In genomic region chr15:89003865-89004725, GRCh38 we compare ENCODE assay signal across 8 cellular contexts.
DNase-seq lines count a peak whose midpoint lies in the region; TF ChIP-seq lines count a peak whose summit lies in the region.

No MANE protein-coding gene starts in this region.

- no peaks in the 10 kb centered on the region for H3K36me3 ChIP-seq in Karpas-422 (ENCODE audit: insufficient read depth, low read length)
- H3K36me3 ChIP-seq in transverse colon = no peaks in the 10 kb centered on the region

- H3K4me3 ChIP-seq in Karpas-422 (ENCODE audit: low read length) = no peak overlapping the region
- H3K4me3 ChIP-seq in dorsolateral prefrontal cortex = no peak overlapping the region
- H3K4me3 ChIP-seq in transverse colon = no peak overlapping the region

- H3K4me3 Mint-ChIP-seq in nephron = no peak overlapping the region

- H3K9me3 ChIP-seq in Karpas-422 (ENCODE audit: low read length) = no peaks in the 10 kb centered on the region
- no peaks in the 10 kb centered on the region for H3K9me3 ChIP-seq in transverse colon

- no peak overlapping the region for H3K9ac ChIP-seq in Karpas-422 (ENCODE audit: low read length)

- intact Hi-C loops in dorsolateral prefrontal cortex (cut with DNase I) (loop anchor here in 1 of 2 donors (2.0 kb wide), 1 partner anchor 97 kb away; no protein-coding TSS in a partner anchor), transverse colon (cut with DNase I; ENCODE audit: low total_unique reads) (no loop called here)

- 70 to 73% methylated on average over 2 to 11 of the region's 11 CpGs for WGBS in transverse colon (ENCODE audit: low coverage in 1 of 2), 2 donors

- H3K27me3 ChIP-seq in Karpas-422 (ENCODE audit: low read length) (no peaks in the 10 kb centered on the region), dorsolateral prefrontal cortex (peaks cover 0 to 4% (median 0%) of the 10 kb centered on the region in 45 donors), transverse colon (no peaks in the 10 kb centered on the region)

- H3K4me1 ChIP-seq in Karpas-422 (ENCODE audit: low read length) (no peaks in the 10 kb centered on the region), transverse colon (peaks cover 0 to 6% (median 0%) of the 10 kb centered on the region in 4 donors)

- H3K4me1 Mint-ChIP-seq in nephron = peaks cover 12% of the 10 kb centered on the region

- no peaks in the 10 kb centered on the region for H3K9me3 Mint-ChIP-seq in nephron

- no peaks in the 10 kb centered on the region for H3K36me3 Mint-ChIP-seq in nephron (ENCODE audit: low read depth)

- no peak overlapping the region for H3K27ac ChIP-seq in Karpas-422 (ENCODE audit: low read length)
- H3K27ac ChIP-seq in dorsolateral prefrontal cortex = no peak overlapping the region
- no peak overlapping the region for H3K27ac ChIP-seq in transverse colon

- DNase-seq in EL (peak; percentile 35), Karpas-422 (peak; percentile 69), dorsolateral prefrontal cortex (peak in 1 of 10 donors; percentile 35), activated gamma-delta T cell (lab: John Stamatoyannopoulos, UW) (no peak), RPMI8226 (no peak), cortex of kidney (lab: John Stamatoyannopoulos, UW) (no peak), transverse colon (no peak)

- H2AFZ ChIP-seq in Karpas-422 (ENCODE audit: low read length) = no peak overlapping the region; the same call in 1 of the 2 replicates

- TF ChIP-seq CTCF in dorsolateral prefrontal cortex (IDR thresholded peaks at IDR 0.05 in 54 of 56, conservative IDR thresholded peaks at IDR 0.05 in 2 of 56; ENCODE audit: low read depth in 1 of 56, partially characterized antibody in 56 of 56) = peak in 44 of 56 donors; percentile 9 to 64 (median 38)
- TF ChIP-seq CTCF in nephron (IDR thresholded peaks at IDR 0.05; ENCODE audit: unreplicated experiment in 3 of 3) = peak; percentile 38 to 52 (median 45)
- no peak for TF ChIP-seq CTCF in transverse colon (IDR thresholded peaks at IDR 0.05)

- no peaks in the 10 kb centered on the region for H3K79me2 ChIP-seq in Karpas-422 (ENCODE audit: low read length)

- H3K4me2 ChIP-seq in Karpas-422 (ENCODE audit: low read depth, low read length, poor library complexity, severe bottlenecking) = no peak overlapping the region

- TF ChIP-seq EP300 in transverse colon (IDR thresholded peaks at IDR 0.05; ENCODE audit: low read depth) = no peak

- no peak for TF ChIP-seq POLR2A in transverse colon (IDR thresholded peaks at IDR 0.05)

- H4K20me1 ChIP-seq in Karpas-422 (ENCODE audit: insufficient read depth, low read depth, low read length) = no peaks in the 10 kb centered on the region

- in situ Hi-C loops in transverse colon (cut with MboI; ENCODE audit: low pct_ligation_motif_present in 1 of 4, low pct_unique_long_range_greater_than_20kb in 1 of 4, low sequenced_read_pairs in 3 of 4) = no loop called here

- H3K27ac Mint-ChIP-seq in nephron = no peak overlapping the region

- H3K9me2 ChIP-seq in Karpas-422 (replicated peaks; ENCODE audit: insufficient read depth, low read length) = no peaks in the 10 kb centered on the region

- peaks cover 12% of the 10 kb centered on the region for H3K27me3 Mint-ChIP-seq in nephron (ENCODE audit: low read depth)

Comparison
In these comparisons a context has a peak if more than half of its experiments do, and no peak if none do; other contexts are left out.
1. DNase-seq: peak in EL (single experiment) and Karpas-422 (single experiment); none in activated gamma-delta T cell (single experiment), RPMI8226 (single experiment), cortex of kidney (single experiment) and transverse colon (single experiment).
2. CTCF ChIP-seq: peak in dorsolateral prefrontal cortex (44 of 56) and nephron (3 of 3); none in transverse colon (0 of 5).